In genomic region chr10:35563266-35563891, GRCh38 we compare ENCODE assay signal across 9 cellular contexts. TPM values are rescaled to one million over a fixed set of nuclear protein-coding genes. Genes with fewer than 3 reads are reported as not detected.
DNase-seq lines count a peak whose midpoint lies in the region; ATAC-seq, FAIRE-seq and TF ChIP-seq lines count a peak whose summit lies in the region.
"Had no signal": no experiment of that assay in that cellular context is flagged by ENCODE, and none has a peak within 500 bp of the region (broad histone marks: within the 10 kb centered on the region; RNA-seq: fewer than 3 reads in every experiment).

No MANE protein-coding gene starts in this region.

- H3K27me3 Mint-ChIP-seq in activated naive CD8-positive, alpha-beta T cell treated with anti-CD3 and anti-CD28 coated beads for 36 hours, result no peaks in the 10 kb centered on the region

- no peaks in the 10 kb centered on the region for H3K4me1 Mint-ChIP-seq in activated naive CD8-positive, alpha-beta T cell treated with anti-CD3 and anti-CD28 coated beads for 36 hours

- H3K9me3 Mint-ChIP-seq in activated naive CD8-positive, alpha-beta T cell treated with anti-CD3 and anti-CD28 coated beads for 36 hours, result no peaks in the 10 kb centered on the region

- DNase-seq in AG08395 (ENCODE audit: low spot score), result peak; percentile 74
- peak; percentile 45 for DNase-seq in GM18507 (ENCODE audit: extremely low spot score, insufficient read length, low read depth)
- DNase-seq in RCC 7860 (ENCODE audit: low spot score), result peak; percentile 51
- peak; percentile 41 for DNase-seq in activated naive CD8-positive, alpha-beta T cell treated with anti-CD3 and anti-CD28 coated beads for 36 hours
- DNase-seq in left cardiac atrium, result peak; percentile 56
- peak; percentile 68 for DNase-seq in sciatic nerve (ENCODE audit: low spot score)

- TF ChIP-seq RAD21 in Ishikawa (IDR thresholded peaks at IDR 0.05; ENCODE audit: low read depth), result peak; percentile 59

- no peak overlapping the region for H3K27ac Mint-ChIP-seq in activated naive CD8-positive, alpha-beta T cell treated with anti-CD3 and anti-CD28 coated beads for 36 hours

- intact Hi-C loops in left cardiac atrium (cut with DNase I), result loop anchor here (10.0 kb wide), 1 partner anchor 229 kb away; the partner anchor contains the start of gene CCNY (in 2 of the 2)
- intact Hi-C loops in sciatic nerve (cut with DNase I), result no loop called here

- H3K4me3 Mint-ChIP-seq in activated naive CD8-positive, alpha-beta T cell treated with anti-CD3 and anti-CD28 coated beads for 36 hours, result no peak overlapping the region

- peak; percentile 36 to 39 for ATAC-seq in left cardiac atrium
- peak; percentile 52 for ATAC-seq in sciatic nerve
- ATAC-seq in HG03045 (IDR thresholded peaks at IDR 0.05; ENCODE audit: unreplicated experiment), result no peak

- no peak for TF ChIP-seq EP300 in Ishikawa (IDR thresholded peaks at IDR 0.05; ENCODE audit: borderline replicate concordance)

- peak; percentile 75 for FAIRE-seq in GM18507 (lab: Jason Lieb, UNC)
- FAIRE-seq in RCC 7860 (lab: Jason Lieb, UNC), result peak; percentile 27

- peaks cover 13% of the 10 kb centered on the region for H3K36me3 Mint-ChIP-seq in activated naive CD8-positive, alpha-beta T cell treated with anti-CD3 and anti-CD28 coated beads for 36 hours

TF ChIP-seq in Ishikawa, 13 proteins besides CTCF, POLR2A, EP300 and RAD21:
- TF ChIP-seq TAF1 (IDR thresholded peaks at IDR 0.05; ENCODE audit: low read depth) (no peak), CREB1 (IDR thresholded peaks at IDR 0.05; ENCODE audit: low read depth) (no peak), TEAD4 (IDR thresholded peaks at IDR 0.05) (no peak), TCF12 (IDR thresholded peaks at IDR 0.05; ENCODE audit: low read depth) (no peak), REST (IDR thresholded peaks at IDR 0.05; ENCODE audit: low read depth) (no peak), FOXM1 (IDR thresholded peaks at IDR 0.05; ENCODE audit: borderline replicate concordance, low read depth) (no peak), MAX (IDR thresholded peaks at IDR 0.05) (no peak), NFIC (IDR thresholded peaks at IDR 0.05) (no peak), CEBPB (IDR thresholded peaks at IDR 0.05) (no peak), ZBTB7A (IDR thresholded peaks at IDR 0.05; ENCODE audit: low read depth) (no peak), USF1 (IDR thresholded peaks at IDR 0.05) (no peak), YY1 (IDR thresholded peaks at IDR 0.05; ENCODE audit: low read depth) (no peak), EGR1 (IDR thresholded peaks at IDR 0.05) (no peak)

RNA-seq across cellular contexts. Expression of gene GJD4, which starts 41.8 kb away (rescaled TPM):
- not detected for total RNA-seq in activated naive CD8-positive, alpha-beta T cell treated with anti-CD3 and anti-CD28 coated beads for 36 hours
- total RNA-seq in left cardiac atrium (not detected), sciatic nerve (not detected)
- total RNA-seq: mononuclear cell had no signal
